ENCODE assay signal across 8 cellular contexts in genomic region chr3:15291589-15292541, GRCh38. TPM values are rescaled to one million over a fixed set of nuclear protein-coding genes. Genes with fewer than 3 reads are reported as not detected.
A peak's percentile ranks its signal among the peaks of the same experiment; 100 is the strongest.
DNase-seq lines count a peak whose midpoint lies in the region; ATAC-seq and TF ChIP-seq lines count a peak whose summit lies in the region.

No MANE protein-coding gene starts in this region.

- H3K4me3 ChIP-seq in OCI-LY7 (ENCODE audit: low read depth, low read length, poor library complexity, severe bottlenecking): peak overlapping the region; percentile 10

- H4K20me1 ChIP-seq in OCI-LY7 (ENCODE audit: insufficient read depth, low read length): no peaks in the 10 kb centered on the region

- ATAC-seq in GM18508 (IDR thresholded peaks at IDR 0.05; ENCODE audit: insufficient read depth, unreplicated experiment): peak; percentile 52
- peak; percentile 90 for ATAC-seq in HG02678 (IDR thresholded peaks at IDR 0.05; ENCODE audit: unreplicated experiment)
- ATAC-seq in naive B cell (ENCODE audit: low read depth in 2 of 2): peak; percentile 90 to 91
- no peak; the same call in 2 of the 3 replicates for ATAC-seq in SK-N-SH treated with all-trans-retinoic acid at 6 μM for 48 hours

- H3K36me3 ChIP-seq in OCI-LY7 (ENCODE audit: insufficient read depth, low read length): peaks cover 38% of the 10 kb centered on the region

- H3K4me1 Mint-ChIP-seq in activated naive CD4-positive, alpha-beta T cell treated with anti-CD3 and anti-CD28 coated beads, Interleukin-2, amount 50 U/mL, for 24 hours: peaks cover 82% of the 10 kb centered on the region
- H3K4me1 Mint-ChIP-seq in naive B cell: peaks cover 70 to 100% (median 79%) of the 10 kb centered on the region in 3 donors

- BruUV-seq in OCI-LY7 (replicated peaks; lab: Mats Ljungman, UMichigan): no TSS peak

- H3K27me3 Mint-ChIP-seq in activated naive CD4-positive, alpha-beta T cell treated with anti-CD3 and anti-CD28 coated beads, Interleukin-2, amount 50 U/mL, for 24 hours: no peaks in the 10 kb centered on the region
- no peaks in the 10 kb centered on the region for H3K27me3 Mint-ChIP-seq in naive B cell

- H2AFZ ChIP-seq in OCI-LY7 (ENCODE audit: low read length): peak overlapping the region; percentile 53

- no peaks in the 10 kb centered on the region for H3K9me3 Mint-ChIP-seq in activated naive CD4-positive, alpha-beta T cell treated with anti-CD3 and anti-CD28 coated beads, Interleukin-2, amount 50 U/mL, for 24 hours
- H3K9me3 Mint-ChIP-seq in naive B cell: no peaks in the 10 kb centered on the region

- no peaks in the 10 kb centered on the region for H3K9me2 ChIP-seq in OCI-LY7 (ENCODE audit: insufficient read depth, low read length)

- H3K9me3 ChIP-seq in OCI-LY7 (ENCODE audit: low read length): no peaks in the 10 kb centered on the region

- peaks cover 45% of the 10 kb centered on the region for H3K4me1 ChIP-seq in OCI-LY7 (ENCODE audit: insufficient read depth, low read length, poor library complexity, severe bottlenecking)

- H3K4me3 Mint-ChIP-seq in activated naive CD4-positive, alpha-beta T cell treated with anti-CD3 and anti-CD28 coated beads, Interleukin-2, amount 50 U/mL, for 24 hours: peak overlapping the region; percentile 64
- H3K4me3 Mint-ChIP-seq in naive B cell: peak overlapping the region; percentile 65 to 91 (median 82)

- peak overlapping the region; percentile 71 for H3K27ac ChIP-seq in OCI-LY7 (ENCODE audit: low read depth, low read length, poor library complexity, severe bottlenecking)

- intact Hi-C loops in OCI-LY7 (cut with micrococcal nuclease; ENCODE audit: unreplicated experiment): loop anchor here (2.0 kb wide), 1 partner anchor 39 kb away; no protein-coding TSS in a partner anchor

- CTCF ChIA-PET in OCI-LY7 (lab: Charles Lee; ENCODE audit: unreplicated experiment): no interaction called here

- TF ChIP-seq CTCF in OCI-LY7 (conservative IDR thresholded peaks at IDR 0.05; ENCODE audit: low read length): no peak

- peaks cover 3% of the 10 kb centered on the region for H3K36me3 Mint-ChIP-seq in activated naive CD4-positive, alpha-beta T cell treated with anti-CD3 and anti-CD28 coated beads, Interleukin-2, amount 50 U/mL, for 24 hours
- no peaks in the 10 kb centered on the region for H3K36me3 Mint-ChIP-seq in naive B cell

- H3K27ac Mint-ChIP-seq in activated naive CD4-positive, alpha-beta T cell treated with anti-CD3 and anti-CD28 coated beads, Interleukin-2, amount 50 U/mL, for 24 hours: peak overlapping the region; percentile 73
- peak overlapping the region; percentile 87 to 98 (median 96) for H3K27ac Mint-ChIP-seq in naive B cell

- H3K4me2 ChIP-seq in OCI-LY7 (ENCODE audit: low read length): peak overlapping the region; percentile 61

- peaks cover 5% of the 10 kb centered on the region; the same call in 1 of the 2 replicates for H3K79me2 ChIP-seq in OCI-LY7 (ENCODE audit: insufficient read depth, low read depth, low read length)

- DNase-seq in OCI-LY7 (ENCODE audit: low spot score): peak; percentile 77
- peak; percentile 83 for DNase-seq in naive B cell
- no peak for DNase-seq in HuH-7 (ENCODE audit: low spot score)
- DNase-seq in foreskin melanocyte: no peak

- POLR2A ChIA-PET in OCI-LY7 (lab: Charles Lee): interaction anchor here (0.7 to 2.1 kb wide), 7 partner anchors 8 to 94 kb away, joined by 3 to 8 read pairs (median 4); no protein-coding TSS in a partner anchor

TF ChIP-seq in SK-N-SH treated with all-trans-retinoic acid at 6 μM for 48 hours, 23 proteins besides CTCF, POLR2A, EP300 and RAD21:
- TF ChIP-seq CSDC2 (CRISPR knock-in tag; IDR thresholded peaks at IDR 0.05): no peak
- TF ChIP-seq TOX (CRISPR knock-in tag; IDR thresholded peaks at IDR 0.05; ENCODE audit: borderline replicate concordance): no peak
- no peak for TF ChIP-seq ZNF565 (CRISPR knock-in tag; conservative IDR thresholded peaks at IDR 0.05; ENCODE audit: low read depth)
- no peak for TF ChIP-seq CSRNP3 (CRISPR knock-in tag; IDR thresholded peaks at IDR 0.05)
- no peak for TF ChIP-seq ISL1 (CRISPR knock-in tag; IDR thresholded peaks at IDR 0.05)
- TF ChIP-seq ZFP3 (CRISPR knock-in tag; IDR thresholded peaks at IDR 0.05): no peak
- no peak for TF ChIP-seq ZNF8 (CRISPR knock-in tag; IDR thresholded peaks at IDR 0.05)
- TF ChIP-seq PATZ1 (CRISPR knock-in tag; IDR thresholded peaks at IDR 0.05; ENCODE audit: borderline replicate concordance): no peak
- no peak for TF ChIP-seq OSR1 (CRISPR knock-in tag; IDR thresholded peaks at IDR 0.05)
- no peak for TF ChIP-seq ESRRG (CRISPR knock-in tag; IDR thresholded peaks at IDR 0.05)
- TF ChIP-seq ZNF70 (CRISPR knock-in tag; IDR thresholded peaks at IDR 0.05): no peak

RNA-seq across cellular contexts. Expression of gene SH3BP5, which starts 40.5 kb away (rescaled TPM):
- total RNA-seq in OCI-LY7 (2014; rRNA removed; shearing (Covaris generic)): 15.1 and 15.7 TPM in 2 replicates
- total RNA-seq in OCI-LY7 (2022): 24.8 and 31.3 TPM in 2 replicates
- 100 to 1,000 TPM in 5 of 6 donors, 10 to 100 TPM in 1; 71.3 to 177 (median 131) TPM for polyA plus RNA-seq in naive B cell (ENCODE audit: low read depth in 6 of 6)

Comparison
In these comparisons a context has a peak if more than half of its experiments do, and no peak if none do; other contexts are left out.
1. DNase-seq: peak in OCI-LY7 (single experiment) and naive B cell (single experiment); none in HuH-7 (single experiment) and foreskin melanocyte (single experiment).